8 cellular contexts compared by ENCODE assay signal in genomic region chr16:17470002-17470870, GRCh38. TPM values are rescaled to one million over a fixed set of nuclear protein-coding genes. Genes with fewer than 3 reads are reported as not detected.
DNase-seq lines count a peak whose midpoint lies in the region; ATAC-seq, FAIRE-seq and TF ChIP-seq lines count a peak whose summit lies in the region.

No MANE protein-coding gene starts in this region.

- peaks cover 66% of the 10 kb centered on the region for H3K4me1 Mint-ChIP-seq in stimulated activated effector memory CD8-positive, alpha-beta T cell treated with anti-CD3 and anti-CD28 coated beads, Interleukin-12 subunit alpha, Interleukin-12 subunit beta, amount 100 ng/mL, for 72 hours

- in situ Hi-C loops in Panc1 (cut with HindIII; ENCODE audit: low pct_unique_long_range_greater_than_20kb, low sequenced_read_pairs) = no loop called here

- peaks cover 26% of the 10 kb centered on the region for H3K36me3 Mint-ChIP-seq in stimulated activated effector memory CD8-positive, alpha-beta T cell treated with anti-CD3 and anti-CD28 coated beads, Interleukin-12 subunit alpha, Interleukin-12 subunit beta, amount 100 ng/mL, for 72 hours

- peaks cover 33% of the 10 kb centered on the region for H3K27me3 ChIP-seq in DND-41 (ENCODE audit: insufficient read depth, low read length, poor library complexity)
- H3K27me3 ChIP-seq in Panc1 (ENCODE audit: control insufficient read depth, insufficient read depth, low read length) = peaks cover 42% of the 10 kb centered on the region

- FAIRE-seq in kidney (lab: Jason Lieb, UNC) = no peak

- H3K4me1 ChIP-seq in DND-41 (ENCODE audit: insufficient read depth, low read length) (peaks cover 35% of the 10 kb centered on the region), Panc1 (ENCODE audit: control insufficient read depth, insufficient read depth, low read length) (peaks cover 10% of the 10 kb centered on the region), kidney (ENCODE audit: control insufficient read depth in 1 of 2, insufficient read depth in 1 of 2, low read depth in 1 of 2, low read length in 2 of 2) (peaks cover 0 to 9% of the 10 kb centered on the region in 2 donors)

- CTCF ChIA-PET in Panc1 (lab: Charles Lee) = interaction anchor here (0.6 kb wide), 1 partner anchor 230 kb away, joined by 4 read pairs; no protein-coding TSS in a partner anchor

- BruUV-seq in Panc1 (replicated peaks; lab: Mats Ljungman, UMichigan) = no TSS peak

- no peaks in the 10 kb centered on the region for H3K9me3 Mint-ChIP-seq in stimulated activated effector memory CD8-positive, alpha-beta T cell treated with anti-CD3 and anti-CD28 coated beads, Interleukin-12 subunit alpha, Interleukin-12 subunit beta, amount 100 ng/mL, for 72 hours

- peak overlapping the region; percentile 10 to 61; a peak in 3 of 4 replicates for H3K4me3 ChIP-seq in DND-41 (ENCODE audit: low read depth in 1 of 2, low read length in 2 of 2)
- peak overlapping the region in 1 of 2 experiments; percentile 38; a peak in 2 of 4 replicates for H3K4me3 ChIP-seq in Panc1 (ENCODE audit: low read depth in 2 of 2, low read length in 2 of 2)
- peak overlapping the region; percentile 53 to 55 for H3K4me3 ChIP-seq in kidney (ENCODE audit: low read length in 2 of 2)

- peaks cover 29% of the 10 kb centered on the region for H4K20me1 ChIP-seq in DND-41 (ENCODE audit: insufficient read depth, low read length)

- peak; percentile 54 for ATAC-seq in DND-41 (ENCODE audit: insufficient read depth, low read depth)
- ATAC-seq in Panc1 = peak; percentile 23
- ATAC-seq in stimulated activated effector memory CD8-positive, alpha-beta T cell treated with anti-CD3 and anti-CD28 coated beads, Interleukin-12 subunit alpha, Interleukin-12 subunit beta, amount 100 ng/mL, for 72 hours = peak; percentile 57
- no peak for ATAC-seq in HG02973 (IDR thresholded peaks at IDR 0.05; ENCODE audit: unreplicated experiment)
- no peak for ATAC-seq in GM21423 (IDR thresholded peaks at IDR 0.05; ENCODE audit: unreplicated experiment)

- DNase-seq in DND-41 = peak; percentile 19
- no peak for DNase-seq in Panc1 (ENCODE audit: low read depth, low spot score)
- peak; percentile 60 for DNase-seq in astrocyte of the hippocampus (ENCODE audit: low read depth, low spot score)
- DNase-seq in kidney = peak; percentile 83
- peak in 1 of 2 donors; percentile 67 for DNase-seq in stimulated activated effector memory CD8-positive, alpha-beta T cell treated with anti-CD3 and anti-CD28 coated beads, Interleukin-12 subunit alpha, Interleukin-12 subunit beta, amount 100 ng/mL, for 72 hours (ENCODE audit: low spot score in 2 of 2)
- no peak for DNase-seq in cerebellar cortex (ENCODE audit: low spot score)

- H3K27ac Mint-ChIP-seq in stimulated activated effector memory CD8-positive, alpha-beta T cell treated with anti-CD3 and anti-CD28 coated beads, Interleukin-12 subunit alpha, Interleukin-12 subunit beta, amount 100 ng/mL, for 72 hours = peak overlapping the region; percentile 92

- H2AFZ ChIP-seq in DND-41 (ENCODE audit: low read depth, low read length) = peak overlapping the region; percentile 68

- no peaks in the 10 kb centered on the region for H3K9me3 ChIP-seq in DND-41 (ENCODE audit: insufficient read depth, low read length, severe bottlenecking)
- H3K9me3 ChIP-seq in Panc1 (ENCODE audit: control insufficient read depth, insufficient read depth, low read depth, low read length) = no peaks in the 10 kb centered on the region
- H3K9me3 ChIP-seq in kidney (ENCODE audit: control insufficient read depth in 1 of 2, low read length in 2 of 2) = no peaks in the 10 kb centered on the region

- H3K79me2 ChIP-seq in DND-41 (ENCODE audit: insufficient read depth, low read length) = no peaks in the 10 kb centered on the region

- peak overlapping the region; percentile 52; the same call in 1 of the 2 replicates for H3K9ac ChIP-seq in DND-41 (ENCODE audit: low read depth, low read length)
- no peak overlapping the region for H3K9ac ChIP-seq in kidney (ENCODE audit: low read length in 2 of 2)

- H3K36me3 ChIP-seq in DND-41 (ENCODE audit: insufficient read depth, low read length) = no peaks in the 10 kb centered on the region
- H3K36me3 ChIP-seq in Panc1 (ENCODE audit: control insufficient read depth, insufficient read depth, low read length) = no peaks in the 10 kb centered on the region
- H3K36me3 ChIP-seq in kidney (ENCODE audit: control insufficient read depth in 1 of 2, insufficient read depth in 2 of 2, low read length in 2 of 2) = no peaks in the 10 kb centered on the region

- H3K4me3 Mint-ChIP-seq in stimulated activated effector memory CD8-positive, alpha-beta T cell treated with anti-CD3 and anti-CD28 coated beads, Interleukin-12 subunit alpha, Interleukin-12 subunit beta, amount 100 ng/mL, for 72 hours = peak overlapping the region; percentile 85

- POLR2A ChIA-PET in Panc1 (lab: Charles Lee) = no interaction called here

- TF ChIP-seq CTCF in DND-41 (IDR thresholded peaks at IDR 0.05; ENCODE audit: borderline replicate concordance, extremely low read depth, low read length, poor library complexity, severe bottlenecking) (no peak), Panc1 (IDR thresholded peaks at IDR 0.05) (no peak), kidney (IDR thresholded peaks at IDR 0.05; ENCODE audit: borderline replicate concordance, extremely low read depth, insufficient read depth) (no peak)

- no peak overlapping the region for H3K27ac ChIP-seq in DND-41 (ENCODE audit: low read length)
- H3K27ac ChIP-seq in Panc1 (ENCODE audit: low read length) = no peak overlapping the region
- H3K27ac ChIP-seq in kidney (ENCODE audit: low read depth in 2 of 2, low read length in 2 of 2) = no peak overlapping the region

- H3K4me2 ChIP-seq in DND-41 (ENCODE audit: insufficient read depth, low read length) = peak overlapping the region; percentile 88

- intact Hi-C loops in Panc1 (cut with micrococcal nuclease; ENCODE audit: unreplicated experiment) (no loop called here), kidney (cut with DNase I) (no loop called here)

RNA-seq across cellular contexts. Expression of gene XYLT1, which starts 0.5 kb away (rescaled TPM):
- total RNA-seq in Panc1 (2021; ENCODE audit: unreplicated experiment) (0.62 TPM), kidney (7.6 TPM)
- 0.05 TPM for polyA plus RNA-seq in Panc1 (2012; ENCODE audit: insufficient read length)
- 0.52 TPM for polyA plus RNA-seq in kidney (ENCODE audit: insufficient read depth, low read depth, low replicate concordance)

Comparison
In these comparisons a context has a peak if more than half of its experiments do, and no peak if none do; other contexts are left out.
1. ATAC-seq: peak in DND-41 (single experiment), Panc1 (single experiment) and stimulated activated effector memory CD8-positive, alpha-beta T cell treated with anti-CD3 and anti-CD28 coated beads, Interleukin-12 subunit alpha, Interleukin-12 subunit beta, amount 100 ng/mL, for 72 hours (single experiment); none in HG02973 (single experiment) and GM21423 (single experiment).
2. DNase-seq: peak in DND-41 (single experiment), astrocyte of the hippocampus (single experiment) and kidney (single experiment); none in Panc1 (single experiment) and cerebellar cortex (single experiment).